In the genomic region with DNA sequence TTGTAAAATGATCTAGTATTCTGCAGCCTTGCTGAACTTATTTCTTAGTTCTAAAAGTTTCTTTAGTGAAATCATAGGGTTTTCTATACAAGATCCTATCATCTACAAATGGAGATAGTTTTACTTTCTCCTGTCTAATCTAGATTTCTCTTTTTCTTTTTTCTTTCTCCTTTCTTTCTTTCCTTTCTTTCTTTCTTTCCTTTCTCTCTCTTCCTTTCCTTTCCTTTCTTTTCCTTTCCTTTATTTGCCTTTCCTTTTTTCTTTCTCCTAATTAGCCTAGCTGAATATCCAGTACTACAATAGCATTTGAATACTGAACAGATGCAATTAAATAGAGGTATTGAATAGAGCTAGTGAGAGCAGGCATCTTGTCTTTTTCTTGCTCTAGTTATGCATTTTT, we compare ENCODE assay signal across 26 cellular contexts.
"Had no signal": no experiment of that assay in that cellular context is flagged by ENCODE, and none has a peak within 500 bp of the region (broad histone marks: within the 10 kb centered on the region; RNA-seq: fewer than 3 reads in every experiment).

No MANE protein-coding gene starts in this region.

- H3K4me2 ChIP-seq: hepatocyte had no signal

- H3K27me3 ChIP-seq: colonic mucosa, esophagus muscularis mucosa, esophagus squamous epithelium, foreskin keratinocyte, gastrocnemius medialis, gastroesophageal sphincter, heart left ventricle, heart right ventricle, hepatocyte had no signal

- H3K4me3 Mint-ChIP-seq: dendritic cell treated with granulocyte-macrophage colony-stimulating factor and Interleukin-4, amounts not matched to agents 40 ng/mL and 50 ng/mL, for 4 days; effector memory CD8-positive, alpha-beta T cell; endodermal cell had no signal

- H3K9me3 ChIP-seq: colonic mucosa had no signal

- H3K4me1 ChIP-seq: colonic mucosa, esophagus muscularis mucosa, esophagus squamous epithelium, gastrocnemius medialis, gastroesophageal sphincter, heart left ventricle, heart right ventricle had no signal

- H3K27ac Mint-ChIP-seq: dendritic cell treated with granulocyte-macrophage colony-stimulating factor and Interleukin-4, amounts not matched to agents 40 ng/mL and 50 ng/mL, for 4 days; effector memory CD8-positive, alpha-beta T cell; endodermal cell had no signal

- H3K79me2 ChIP-seq: hepatocyte had no signal

- H3K27ac ChIP-seq: colonic mucosa, coronary artery, dorsolateral prefrontal cortex, epithelial cell of prostate, esophagus muscularis mucosa, esophagus squamous epithelium, foreskin keratinocyte, gastrocnemius medialis, gastroesophageal sphincter, heart left ventricle, heart right ventricle, hepatocyte had no signal

- H3K36me3 ChIP-seq: colonic mucosa, esophagus muscularis mucosa, esophagus squamous epithelium, gastrocnemius medialis, gastroesophageal sphincter, heart left ventricle, heart right ventricle had no signal

- H3K4me1 Mint-ChIP-seq: endodermal cell had no signal

- H3K27me3 Mint-ChIP-seq: dendritic cell treated with granulocyte-macrophage colony-stimulating factor and Interleukin-4, amounts not matched to agents 40 ng/mL and 50 ng/mL, for 4 days; effector memory CD8-positive, alpha-beta T cell had no signal

- DNase-seq: colonic mucosa; cortex of kidney; dermis blood vessel endothelial cell; dorsolateral prefrontal cortex; effector CD4-positive, alpha-beta T cell; effector CD8-positive, alpha-beta T cell; effector memory CD4-positive, alpha-beta T cell; effector memory CD8-positive, alpha-beta T cell; endodermal cell; erythroblast; esophagus squamous epithelium; foreskin fibroblast; foreskin keratinocyte; foreskin melanocyte; gastrocnemius medialis; glutamatergic neuron; head of caudate nucleus; heart left ventricle; heart right ventricle had no signal

- H2AFZ ChIP-seq: hepatocyte had no signal

- ATAC-seq: effector memory CD8-positive, alpha-beta T cell; esophagus mucosa; foreskin keratinocyte; gastrocnemius medialis; gastroesophageal sphincter; heart left ventricle; heart right ventricle had no signal

- H3K4me3 ChIP-seq: colonic mucosa, coronary artery, dorsolateral prefrontal cortex, esophagus muscularis mucosa, esophagus squamous epithelium, gastrocnemius medialis, gastroesophageal sphincter, heart left ventricle, heart right ventricle, hepatocyte had no signal
